In genomic region chr3:151328298-151329036, GRCh38 we compare ENCODE assay signal across 9 cellular contexts. TPM values are rescaled to one million over a fixed set of nuclear protein-coding genes. Genes with fewer than 3 reads are reported as not detected.
DNase-seq lines count a peak whose midpoint lies in the region; ATAC-seq and TF ChIP-seq lines count a peak whose summit lies in the region.
"Had no signal": no experiment of that assay in that cellular context is flagged by ENCODE, and none has a peak within 500 bp of the region (broad histone marks: within the 10 kb centered on the region; RNA-seq: fewer than 3 reads in every experiment).

No MANE protein-coding gene starts in this region.

- no peaks in the 10 kb centered on the region for H3K36me3 ChIP-seq in neural progenitor cell

- no peak for TF ChIP-seq CTCF in neural progenitor cell (IDR thresholded peaks at IDR 0.05)

- no peak overlapping the region for H3K27ac Mint-ChIP-seq in activated naive CD8-positive, alpha-beta T cell treated with anti-CD3 and anti-CD28 coated beads for 36 hours
- no peak overlapping the region for H3K27ac Mint-ChIP-seq in neural progenitor cell

- DNase-seq in AG20443 (ENCODE audit: low spot score) (peak; percentile 28), HT1080 (ENCODE audit: low read depth) (peak; percentile 67), neural progenitor cell (ENCODE audit: low spot score) (no peak)
- no peak for DNase-seq in activated naive CD8-positive, alpha-beta T cell treated with anti-CD3 and anti-CD28 coated beads for 36 hours
- DNase-seq in activated effector memory CD4-positive, alpha-beta T cell treated with Interleukin-2 at 50 U/mL for 16 hours: no peak
- DNase-seq: body of pancreas had no signal

- peak overlapping the region; percentile 35 for H3K27ac ChIP-seq in layer of hippocampus (ENCODE audit: low read depth, low read length)
- no peak overlapping the region for H3K27ac ChIP-seq in neural progenitor cell
- H3K27ac ChIP-seq: body of pancreas had no signal

- H2AFZ ChIP-seq in neural progenitor cell (replicated peaks): no peak overlapping the region

- ATAC-seq in HG03342 (IDR thresholded peaks at IDR 0.05; ENCODE audit: unreplicated experiment): no peak
- ATAC-seq in HG03469 (IDR thresholded peaks at IDR 0.05; ENCODE audit: unreplicated experiment): no peak
- ATAC-seq: body of pancreas had no signal

- no peaks in the 10 kb centered on the region for H3K79me2 ChIP-seq in neural progenitor cell (ENCODE audit: low read depth)

- H3K4me2 ChIP-seq in neural progenitor cell: no peak overlapping the region

- no peaks in the 10 kb centered on the region for H3K9me3 Mint-ChIP-seq in activated naive CD8-positive, alpha-beta T cell treated with anti-CD3 and anti-CD28 coated beads for 36 hours
- H3K9me3 Mint-ChIP-seq in neural progenitor cell: no peaks in the 10 kb centered on the region

- peak overlapping the region; percentile 11 for H3K4me3 Mint-ChIP-seq in activated naive CD8-positive, alpha-beta T cell treated with anti-CD3 and anti-CD28 coated beads for 36 hours
- H3K4me3 Mint-ChIP-seq in neural progenitor cell: no peak overlapping the region

- peaks cover 18% of the 10 kb centered on the region for H3K27me3 Mint-ChIP-seq in activated naive CD8-positive, alpha-beta T cell treated with anti-CD3 and anti-CD28 coated beads for 36 hours
- H3K27me3 Mint-ChIP-seq in neural progenitor cell (ENCODE audit: insufficient read depth, low read depth): no peaks in the 10 kb centered on the region

- H3K27me3 ChIP-seq in layer of hippocampus (ENCODE audit: control insufficient read depth, insufficient read depth, low read length): no peaks in the 10 kb centered on the region
- H3K27me3 ChIP-seq in neural progenitor cell: no peaks in the 10 kb centered on the region
- H3K27me3 ChIP-seq: body of pancreas had no signal

- H3K4me3 ChIP-seq in neural progenitor cell: no peak overlapping the region
- H3K4me3 ChIP-seq: body of pancreas had no signal

- no peaks in the 10 kb centered on the region for H3K4me1 ChIP-seq in neural progenitor cell
- H3K4me1 ChIP-seq: body of pancreas had no signal

- H3K9ac ChIP-seq in neural progenitor cell: no peak overlapping the region

- no peaks in the 10 kb centered on the region for H3F3A ChIP-seq in neural progenitor cell (ENCODE audit: low read depth)

- H3K9me3 ChIP-seq in neural progenitor cell (ENCODE audit: low read depth): no peaks in the 10 kb centered on the region
- H3K9me3 ChIP-seq: body of pancreas had no signal

- H3K36me3 Mint-ChIP-seq in activated naive CD8-positive, alpha-beta T cell treated with anti-CD3 and anti-CD28 coated beads for 36 hours: no peaks in the 10 kb centered on the region
- no peaks in the 10 kb centered on the region for H3K36me3 Mint-ChIP-seq in neural progenitor cell

- H3K4me1 Mint-ChIP-seq in activated naive CD8-positive, alpha-beta T cell treated with anti-CD3 and anti-CD28 coated beads for 36 hours: peaks cover 7% of the 10 kb centered on the region
- no peaks in the 10 kb centered on the region for H3K4me1 Mint-ChIP-seq in neural progenitor cell

- H4K20me1 ChIP-seq in neural progenitor cell (ENCODE audit: low read depth): no peaks in the 10 kb centered on the region

RNA-seq across cellular contexts. Expression of gene P2RY13, which starts 0.9 kb away (rescaled TPM):
- not detected in 2 replicates for total RNA-seq in HT1080 (2014; rRNA removed; shearing (Covaris generic))
- polyA plus RNA-seq in HT1080 (2015; cell fraction: cytosol; rRNA removed): not detected in 2 replicates
- not detected in 2 replicates for polyA plus RNA-seq in HT1080 (2015; cell fraction: nucleus; rRNA removed)
- total RNA-seq in activated naive CD8-positive, alpha-beta T cell treated with anti-CD3 and anti-CD28 coated beads for 36 hours: not detected
- not detected in 2 replicates for total RNA-seq in neural progenitor cell (ENCODE audit: low replicate concordance)

RNA-seq across cellular contexts. Expression of gene GPR87, which starts 11.8 kb away (rescaled TPM):
- total RNA-seq in HT1080 (2014; rRNA removed; shearing (Covaris generic)): 1.3 and 2.2 TPM in 2 replicates
- polyA plus RNA-seq in HT1080 (2015; cell fraction: cytosol; rRNA removed): 2.7 and 3.0 TPM in 2 replicates
- 1.3 and 3.5 TPM in 2 replicates for polyA plus RNA-seq in HT1080 (2015; cell fraction: nucleus; rRNA removed)
- total RNA-seq in activated naive CD8-positive, alpha-beta T cell treated with anti-CD3 and anti-CD28 coated beads for 36 hours: not detected
- total RNA-seq in neural progenitor cell (ENCODE audit: low replicate concordance): not detected in 2 replicates
- total RNA-seq: body of pancreas had no signal

RNA-seq across cellular contexts. Expression of gene P2RY14, which starts 50.1 kb away (rescaled TPM):
- not detected in 2 replicates for total RNA-seq in HT1080 (2014; rRNA removed; shearing (Covaris generic))
- polyA plus RNA-seq in HT1080 (2015; cell fraction: cytosol; rRNA removed): not detected in 2 replicates
- not detected in 2 replicates for polyA plus RNA-seq in HT1080 (2015; cell fraction: nucleus; rRNA removed)
- total RNA-seq in activated naive CD8-positive, alpha-beta T cell treated with anti-CD3 and anti-CD28 coated beads for 36 hours: 1 to 10 TPM; 1.5 to 2.5 TPM
- total RNA-seq in neural progenitor cell (ENCODE audit: low replicate concordance): not detected in 2 replicates

RNA-seq across cellular contexts. Expression of gene P2RY12, which starts 56.1 kb away (rescaled TPM):
- total RNA-seq in HT1080 (2014; rRNA removed; shearing (Covaris generic)): not detected in 2 replicates
- polyA plus RNA-seq in HT1080 (2015; cell fraction: cytosol; rRNA removed): not detected in 2 replicates
- not detected in 2 replicates for polyA plus RNA-seq in HT1080 (2015; cell fraction: nucleus; rRNA removed)
- total RNA-seq in activated naive CD8-positive, alpha-beta T cell treated with anti-CD3 and anti-CD28 coated beads for 36 hours: not detected
- total RNA-seq in neural progenitor cell (ENCODE audit: low replicate concordance): not detected in 2 replicates

Comparison
In these comparisons a context has a peak if more than half of its experiments do, and no peak if none do; other contexts are left out.
1. DNase-seq: peak in AG20443 (single experiment) and HT1080 (single experiment); none in activated naive CD8-positive, alpha-beta T cell treated with anti-CD3 and anti-CD28 coated beads for 36 hours (single experiment), neural progenitor cell (single experiment) and activated effector memory CD4-positive, alpha-beta T cell treated with Interleukin-2 at 50 U/mL for 16 hours (single experiment).